Comparison of ENCODE assay signal across 9 cellular contexts in genomic region chr5:55226027-55226933, GRCh38. TPM values are rescaled to one million over a fixed set of nuclear protein-coding genes. Genes with fewer than 3 reads are reported as not detected.
DNase-seq lines count a peak whose midpoint lies in the region; ATAC-seq and TF ChIP-seq lines count a peak whose summit lies in the region.
"Had no signal": no experiment of that assay in that cellular context is flagged by ENCODE, and none has a peak within 500 bp of the region (broad histone marks: within the 10 kb centered on the region; RNA-seq: fewer than 3 reads in every experiment).

No MANE protein-coding gene starts in this region.

- DNase-seq in CD14-positive monocyte (ENCODE audit: low spot score): no peak
- DNase-seq in NCI-H748 (lab: John Stamatoyannopoulos, UW; ENCODE audit: unreplicated experiment): peak; percentile 93
- peak; percentile 76 for DNase-seq in activated CD8-positive, alpha-beta T cell treated with anti-CD3 and anti-CD28 coated beads, Interleukin-2, amount 10 ng/mL, durations not matched to agents 7 days and 5 days
- DNase-seq in fibroblast of lung (ENCODE audit: low read depth in 2 of 2): peak in 1 of 2 donors; percentile 37
- no peak for DNase-seq in omental fat pad (ENCODE audit: low spot score)
- DNase-seq in Ammon's horn (ENCODE audit: low spot score): no peak

- H3K9ac ChIP-seq in fibroblast of lung (ENCODE audit: insufficient read depth, low read length): no peak overlapping the region

- TF ChIP-seq CTCF in CD14-positive monocyte (IDR thresholded peaks at IDR 0.05): peak; percentile 10
- peak; percentile 32 to 50 for TF ChIP-seq CTCF in fibroblast of lung (conservative IDR thresholded peaks at IDR 0.05 in 1 of 2, IDR thresholded peaks at IDR 0.05 in 1 of 2; ENCODE audit: low read depth in 1 of 2, low read length in 2 of 2)
- TF ChIP-seq CTCF in omental fat pad (IDR thresholded peaks at IDR 0.05): no peak

- H3K4me3 Mint-ChIP-seq in CD14-positive monocyte: peak overlapping the region; percentile 20 to 86
- H3K4me3 Mint-ChIP-seq in activated CD8-positive, alpha-beta T cell treated with anti-CD3 and anti-CD28 coated beads, Interleukin-2, amount 10 ng/mL, durations not matched to agents 7 days and 5 days: peak overlapping the region; percentile 59

- H2AFZ ChIP-seq in fibroblast of lung (ENCODE audit: low read length): no peak overlapping the region

- H3K4me2 ChIP-seq in fibroblast of lung (ENCODE audit: extremely low read depth, insufficient read depth, low read length): peak overlapping the region; percentile 8

- peaks cover 3 to 6% of the 10 kb centered on the region in 2 donors for H3K36me3 Mint-ChIP-seq in CD14-positive monocyte
- peaks cover 2% of the 10 kb centered on the region for H3K36me3 Mint-ChIP-seq in activated CD8-positive, alpha-beta T cell treated with anti-CD3 and anti-CD28 coated beads, Interleukin-2, amount 10 ng/mL, durations not matched to agents 7 days and 5 days (ENCODE audit: low read depth)

- intact Hi-C loops in CD14-positive monocyte (cut with micrococcal nuclease): no loop called here

- POLR2A ChIA-PET in activated CD8-positive, alpha-beta T cell treated with anti-CD3 and anti-CD28 coated beads, Interleukin-2, amount 10 ng/mL, durations not matched to agents 7 days and 5 days (lab: Charles Lee): no interaction called here

- H3K36me3 ChIP-seq in fibroblast of lung (ENCODE audit: control insufficient read depth, insufficient read depth, low read length): no peaks in the 10 kb centered on the region

- ATAC-seq in GM19043 (IDR thresholded peaks at IDR 0.05; ENCODE audit: low read depth, unreplicated experiment) (peak; percentile 60), HG03460 (IDR thresholded peaks at IDR 0.05; ENCODE audit: unreplicated experiment) (peak; percentile 58), omental fat pad (ENCODE audit: low FRiP score) (peak; percentile 86)
- ATAC-seq in activated CD8-positive, alpha-beta T cell treated with anti-CD3 and anti-CD28 coated beads, Interleukin-2, amount 10 ng/mL, durations not matched to agents 7 days and 5 days: peak; percentile 72

- CTCF ChIA-PET in activated CD8-positive, alpha-beta T cell treated with anti-CD3 and anti-CD28 coated beads, Interleukin-2, amount 10 ng/mL, durations not matched to agents 7 days and 5 days (lab: Charles Lee): interaction anchor here (0.7 to 1.8 kb wide), 14 partner anchors 8 to 320 kb away, joined by 3 to 6 read pairs (median 3); partner anchors contain the start of genes DHX29 and MTREX

- no peaks in the 10 kb centered on the region for H3K79me2 ChIP-seq in fibroblast of lung (ENCODE audit: control insufficient read depth, insufficient read depth, low read length)

- no peaks in the 10 kb centered on the region for H3K9me3 ChIP-seq in fibroblast of lung (ENCODE audit: control insufficient read depth, insufficient read depth, low read depth, low read length)

- H3K9me3 Mint-ChIP-seq in CD14-positive monocyte: peaks cover 0 to 30% (median 12%) of the 10 kb centered on the region in 7 donors
- no peaks in the 10 kb centered on the region for H3K9me3 Mint-ChIP-seq in activated CD8-positive, alpha-beta T cell treated with anti-CD3 and anti-CD28 coated beads, Interleukin-2, amount 10 ng/mL, durations not matched to agents 7 days and 5 days (ENCODE audit: insufficient read depth)

- peaks cover 37% of the 10 kb centered on the region for H3K4me1 Mint-ChIP-seq in CD14-positive monocyte
- H3K4me1 Mint-ChIP-seq in activated CD8-positive, alpha-beta T cell treated with anti-CD3 and anti-CD28 coated beads, Interleukin-2, amount 10 ng/mL, durations not matched to agents 7 days and 5 days (ENCODE audit: low read depth): peaks cover 29% of the 10 kb centered on the region

- peaks cover 91% of the 10 kb centered on the region for H3K27me3 ChIP-seq in fibroblast of lung (ENCODE audit: control insufficient read depth, insufficient read depth, low read length)

- no peaks in the 10 kb centered on the region for H4K20me1 ChIP-seq in fibroblast of lung (ENCODE audit: control insufficient read depth, extremely low read depth, insufficient read depth, low read length)

- H3K27ac Mint-ChIP-seq in CD14-positive monocyte: no peak overlapping the region
- no peak overlapping the region for H3K27ac Mint-ChIP-seq in activated CD8-positive, alpha-beta T cell treated with anti-CD3 and anti-CD28 coated beads, Interleukin-2, amount 10 ng/mL, durations not matched to agents 7 days and 5 days

- H3K4me3 ChIP-seq in fibroblast of lung (replicated peaks in 1 of 4; ENCODE audit: control extremely low read depth in 1 of 4, insufficient read depth in 1 of 4, low read depth in 3 of 4, low read length in 4 of 4): peak overlapping the region in 1 of 4 experiments; percentile 17

- H3K4me1 ChIP-seq in fibroblast of lung (ENCODE audit: control insufficient read depth, extremely low read depth, insufficient read depth, low read length): no peaks in the 10 kb centered on the region

- H3K27ac ChIP-seq in fibroblast of lung (ENCODE audit: insufficient read depth, low read length): no peak overlapping the region

- H3K27me3 Mint-ChIP-seq in CD14-positive monocyte (ENCODE audit: low read depth in 3 of 3): peaks cover 94 to 100% (median 96%) of the 10 kb centered on the region in 3 donors
- H3K27me3 Mint-ChIP-seq in activated CD8-positive, alpha-beta T cell treated with anti-CD3 and anti-CD28 coated beads, Interleukin-2, amount 10 ng/mL, durations not matched to agents 7 days and 5 days (ENCODE audit: low read depth): peaks cover 84% of the 10 kb centered on the region

RNA-seq across cellular contexts. Expression of gene MCIDAS, which starts 0.8 kb away (rescaled TPM):
- polyA plus RNA-seq in CD14-positive monocyte (not detected), fibroblast of lung (not detected in 2 replicates)
- total RNA-seq in activated CD8-positive, alpha-beta T cell treated with anti-CD3 and anti-CD28 coated beads, Interleukin-2, amount 10 ng/mL, durations not matched to agents 7 days and 5 days: not detected
- total RNA-seq in fibroblast of lung (not detected in 2 replicates), omental fat pad (not detected)
- not detected in 2 replicates for polyA plus RNA-seq in fibroblast of lung (2012)
- not detected in 2 replicates for polyA minus RNA-seq in fibroblast of lung (ENCODE audit: low replicate concordance)
- total RNA-seq: temporal lobe had no signal

RNA-seq across cellular contexts. Expression of gene CCNO, which starts 7.1 kb away (rescaled TPM):
- not detected for polyA plus RNA-seq in CD14-positive monocyte
- total RNA-seq in activated CD8-positive, alpha-beta T cell treated with anti-CD3 and anti-CD28 coated beads, Interleukin-2, amount 10 ng/mL, durations not matched to agents 7 days and 5 days: not detected
- total RNA-seq in fibroblast of lung: not detected in 2 replicates
- polyA plus RNA-seq in fibroblast of lung: 0.03 TPM in 1 of 2 replicates, not detected in the other
- 0.10 and 0.12 TPM in 2 replicates for polyA plus RNA-seq in fibroblast of lung (2012)
- not detected in 2 replicates for polyA minus RNA-seq in fibroblast of lung (ENCODE audit: low replicate concordance)
- not detected for total RNA-seq in omental fat pad
- total RNA-seq: temporal lobe had no signal

RNA-seq across cellular contexts. Expression of gene CDC20B, which starts 53.3 kb away (rescaled TPM):
- not detected for polyA plus RNA-seq in CD14-positive monocyte
- total RNA-seq in activated CD8-positive, alpha-beta T cell treated with anti-CD3 and anti-CD28 coated beads, Interleukin-2, amount 10 ng/mL, durations not matched to agents 7 days and 5 days: under 1 TPM; 0.13 to 0.16 TPM
- under 0.01 TPM in 1 of 2 replicates, not detected in the other for total RNA-seq in fibroblast of lung
- polyA plus RNA-seq in fibroblast of lung: 0.12 TPM in 1 of 2 replicates, not detected in the other
- polyA plus RNA-seq in fibroblast of lung (2012): 0.08 TPM in 1 of 2 replicates, not detected in the other
- polyA minus RNA-seq in fibroblast of lung (ENCODE audit: low replicate concordance): not detected in 2 replicates
- not detected for total RNA-seq in omental fat pad

Comparison
In these comparisons a context has a peak if more than half of its experiments do, and no peak if none do; other contexts are left out.
1. DNase-seq: peak in NCI-H748 (single experiment) and activated CD8-positive, alpha-beta T cell treated with anti-CD3 and anti-CD28 coated beads, Interleukin-2, amount 10 ng/mL, durations not matched to agents 7 days and 5 days (single experiment); none in CD14-positive monocyte (single experiment), omental fat pad (single experiment) and Ammon's horn (single experiment).
2. CTCF ChIP-seq: peak in CD14-positive monocyte (single experiment) and fibroblast of lung (2 of 2); none in omental fat pad (0 of 3).
3. Peak in every context shown above with its lines, with median percentiles within 50 percentile points of each other: ATAC-seq.